In genomic region chr3:194494951-194495374, GRCh38 we compare ENCODE assay signal across 1 cellular context.
TF ChIP-seq lines count a peak whose summit lies in the region.

No MANE protein-coding gene starts in this region.

TF ChIP-seq in GM23338, 12 proteins besides CTCF, POLR2A, EP300 and RAD21 (continued from another document):
- no peak for TF ChIP-seq ETS1 (IDR thresholded peaks at IDR 0.05)
- TF ChIP-seq JUNB (IDR thresholded peaks at IDR 0.05; ENCODE audit: unreplicated experiment): no peak
